Comparison of ENCODE assay signal across 8 cellular contexts in the genomic region with DNA sequence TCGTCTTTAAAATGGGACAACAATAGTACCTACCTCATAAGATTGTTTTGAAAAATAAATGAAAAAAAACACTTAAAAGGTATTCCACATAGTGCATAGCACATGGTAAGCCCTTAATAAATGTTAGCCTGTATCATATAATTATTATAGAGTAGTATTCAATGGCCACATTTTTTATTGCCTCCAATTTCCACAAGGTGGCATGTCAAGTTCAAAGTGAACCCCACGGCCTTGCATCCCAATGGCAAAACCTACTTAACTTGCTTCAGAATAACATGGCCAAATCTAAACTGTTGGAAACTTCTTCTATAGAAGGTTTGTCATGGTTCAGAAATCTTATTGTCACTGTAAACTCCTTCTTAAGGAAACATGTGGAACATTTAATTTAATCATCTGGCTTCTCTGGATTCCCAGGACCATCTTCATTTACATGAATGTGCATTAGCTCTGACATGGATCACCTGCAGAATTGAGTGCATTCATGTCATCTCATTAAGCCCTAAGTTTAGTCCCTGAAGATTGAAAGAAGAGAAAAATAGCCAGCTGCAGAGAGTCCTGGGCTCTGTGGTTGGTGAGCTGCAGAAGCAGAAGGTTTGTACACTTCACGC.
DNase-seq lines count a peak whose midpoint lies in the region; ATAC-seq, FAIRE-seq and TF ChIP-seq lines count a peak whose summit lies in the region.

No MANE protein-coding gene starts in this region.

- no peaks in the 10 kb centered on the region for H3K27me3 ChIP-seq in BLaER1
- H3K27me3 ChIP-seq in MM.1S (replicated peaks; ENCODE audit: insufficient read depth, low read length): no peaks in the 10 kb centered on the region
- no peaks in the 10 kb centered on the region for H3K27me3 ChIP-seq in K562 (ENCODE audit: control insufficient read depth in 2 of 2, insufficient read depth in 2 of 2, low read length in 2 of 2)
- no peaks in the 10 kb centered on the region for H3K27me3 ChIP-seq in keratinocyte (ENCODE audit: control insufficient read depth, extremely low read depth, insufficient read depth, low read length)
- no peaks in the 10 kb centered on the region for H3K27me3 ChIP-seq in upper lobe of right lung

- peak; percentile 63 for DNase-seq in MM.1S
- peak in 2 of 4 experiments; percentile 46 to 74 for DNase-seq in K562 (ENCODE audit: extremely low read depth in 1 of 4, low spot score in 3 of 4)
- no peak for DNase-seq in keratinocyte (ENCODE audit: low read depth, low spot score)
- DNase-seq in upper lobe of right lung: no peak

- H3K4me3 ChIP-seq in BLaER1 (no peak overlapping the region), MM.1S (ENCODE audit: low read length) (no peak overlapping the region), K562 (no peak overlapping the region), keratinocyte (ENCODE audit: control insufficient read depth in 2 of 3, extremely low read depth in 1 of 3, insufficient read depth in 2 of 3, low read depth in 1 of 3, low read length in 3 of 3) (no peak overlapping the region), upper lobe of right lung (no peak overlapping the region)

- BruUV-seq in K562 (replicated peaks; lab: Mats Ljungman, UMichigan): no TSS peak

- no peaks in the 10 kb centered on the region for H3K9me3 ChIP-seq in BLaER1
- no peaks in the 10 kb centered on the region for H3K9me3 ChIP-seq in MM.1S (replicated peaks; ENCODE audit: insufficient read depth, low read length)
- H3K9me3 ChIP-seq in K562 (replicated peaks; ENCODE audit: control insufficient read depth, insufficient read depth, low read depth, low read length): no peaks in the 10 kb centered on the region
- H3K9me3 ChIP-seq in keratinocyte (ENCODE audit: control insufficient read depth, low read depth, low read length): no peaks in the 10 kb centered on the region
- no peaks in the 10 kb centered on the region for H3K9me3 ChIP-seq in upper lobe of right lung

- H3K4me1 ChIP-seq in BLaER1 (peaks cover 60% of the 10 kb centered on the region), MM.1S (ENCODE audit: low read length) (peaks cover 47% of the 10 kb centered on the region), K562 (replicated peaks in 1 of 2; ENCODE audit: control insufficient read depth in 2 of 2, insufficient read depth in 2 of 2, low read length in 2 of 2) (peaks cover 18 to 77% of the 10 kb centered on the region in 2 experiments), keratinocyte (ENCODE audit: control insufficient read depth, extremely low read depth, insufficient read depth, low read length) (no peaks in the 10 kb centered on the region), upper lobe of right lung (no peaks in the 10 kb centered on the region)

- CTCF ChIA-PET in K562 (lab: Yijun Ruan, JAX; ENCODE audit: low intra/inter-chr PET ratio): interaction anchor here (1.2 to 1.8 kb wide), 2 partner anchors 249 to 252 kb away, joined by 4 to 8 read pairs; no protein-coding TSS in a partner anchor

- H3F3A ChIP-seq in MM.1S (ENCODE audit: insufficient read depth, low read length): peaks cover 18% of the 10 kb centered on the region

- WGBS in K562 (ENCODE audit: insufficient coverage, low coverage, missing lambda C conversion rate): 34% methylated on average over 3 of the region's 3 CpGs

- POLR2A ChIA-PET in K562 (lab: Yijun Ruan, JAX): interaction anchor here (0.6 to 1.9 kb wide), 2 partner anchors 18 to 164 kb away, joined by 3 to 7 read pairs; no protein-coding TSS in a partner anchor

- H3K9me1 ChIP-seq in K562 (ENCODE audit: control insufficient read depth, insufficient read depth, low read length) (no peaks in the 10 kb centered on the region), keratinocyte (ENCODE audit: control insufficient read depth, extremely low read depth, insufficient read depth, low read length) (no peaks in the 10 kb centered on the region)

- peak; percentile 70 for TF ChIP-seq CTCF in MM.1S (IDR thresholded peaks at IDR 0.05; ENCODE audit: low read length)
- TF ChIP-seq CTCF in K562 (IDR thresholded peaks at IDR 0.05 in 2 of 3, conservative IDR thresholded peaks at IDR 0.05 in 1 of 3; ENCODE audit: insufficient read depth in 2 of 3, low read depth in 1 of 3, low read length in 3 of 3): peak; percentile 56 to 83 (median 66)
- TF ChIP-seq CTCF in keratinocyte (optimal IDR thresholded peaks at IDR 0.05 in 1 of 3, IDR thresholded peaks at IDR 0.05 in 1 of 3, conservative IDR thresholded peaks at IDR 0.05 in 1 of 3; ENCODE audit: extremely low read depth in 1 of 3, insufficient read depth in 2 of 3, low read length in 3 of 3): peak; percentile 18 to 51 (median 41)
- TF ChIP-seq CTCF in upper lobe of right lung (IDR thresholded peaks at IDR 0.05): peak; percentile 71

- FAIRE-seq in K562 (lab: Jason Lieb, UNC) (peak; percentile 63), keratinocyte (lab: Jason Lieb, UNC) (peak; percentile 20)

- no peaks in the 10 kb centered on the region for H3K36me3 ChIP-seq in BLaER1
- no peaks in the 10 kb centered on the region for H3K36me3 ChIP-seq in MM.1S (replicated peaks; ENCODE audit: insufficient read depth, low read length)
- no peaks in the 10 kb centered on the region for H3K36me3 ChIP-seq in K562 (ENCODE audit: control insufficient read depth, insufficient read depth, low read length)
- peaks cover 13 to 17% of the 10 kb centered on the region in 2 experiments for H3K36me3 ChIP-seq in keratinocyte (ENCODE audit: control insufficient read depth in 2 of 2, extremely low read depth in 1 of 2, insufficient read depth in 2 of 2, low read length in 2 of 2)
- H3K36me3 ChIP-seq in upper lobe of right lung: no peaks in the 10 kb centered on the region

- H3K9ac ChIP-seq in BLaER1 (no peak overlapping the region), MM.1S (ENCODE audit: low read length) (no peak overlapping the region), K562 (ENCODE audit: insufficient read depth in 1 of 2, low read depth in 2 of 2, low read length in 2 of 2) (no peak overlapping the region), keratinocyte (ENCODE audit: control insufficient read depth, extremely low read depth, insufficient read depth, low read length) (no peak overlapping the region)

- H3K9me2 ChIP-seq in MM.1S (replicated peaks; ENCODE audit: insufficient read depth, low read length): no peaks in the 10 kb centered on the region

- in situ Hi-C loops in K562 (cut with MboI): loop anchor here (5.0 kb wide), 1 partner anchor 80 kb away; no protein-coding TSS in a partner anchor

- dilution Hi-C loops in keratinocyte (cut with MboI; ENCODE audit: extremely low pct_ligation_motif_present, low sequenced_read_pairs): loop anchor here (25.0 kb wide), 1 partner anchor 250 kb away; no protein-coding TSS in a partner anchor

- no peak overlapping the region for H3K27ac ChIP-seq in BLaER1
- H3K27ac ChIP-seq in MM.1S (ENCODE audit: low read length): no peak overlapping the region
- H3K27ac ChIP-seq in K562 (ENCODE audit: extremely low read depth, low read depth, low read length): no peak overlapping the region
- no peak overlapping the region for H3K27ac ChIP-seq in keratinocyte (ENCODE audit: control insufficient read depth, insufficient read depth, low read length)
- no peak overlapping the region for H3K27ac ChIP-seq in upper lobe of right lung

- H3K79me2 ChIP-seq in MM.1S (ENCODE audit: low read length) (no peaks in the 10 kb centered on the region), K562 (ENCODE audit: control insufficient read depth, insufficient read depth, low read length) (no peaks in the 10 kb centered on the region; the same call in 2 of the 3 replicates), keratinocyte (ENCODE audit: control insufficient read depth, insufficient read depth, low read length) (no peaks in the 10 kb centered on the region)

- H3K4me2 ChIP-seq in BLaER1: peak overlapping the region; percentile 68
- no peak overlapping the region for H3K4me2 ChIP-seq in MM.1S (ENCODE audit: low read depth, low read length)
- no peak overlapping the region for H3K4me2 ChIP-seq in K562 (ENCODE audit: insufficient read depth, low read length)
- no peak overlapping the region for H3K4me2 ChIP-seq in keratinocyte (ENCODE audit: control insufficient read depth, extremely low read depth, insufficient read depth, low read depth, low read length)

- TF ChIP-seq RAD21 in K562 (CRISPR knock-in tag; conservative IDR thresholded peaks at IDR 0.05 in 1 of 2, IDR thresholded peaks at IDR 0.05 in 1 of 2): peak; percentile 80 to 82

- TF ChIP-seq POLR2A in K562 (conservative IDR thresholded peaks at IDR 0.05): no peak

- no peak overlapping the region for H2AFZ ChIP-seq in MM.1S (ENCODE audit: low read length)
- H2AFZ ChIP-seq in K562 (ENCODE audit: low read depth, low read length): no peak overlapping the region
- no peak overlapping the region for H2AFZ ChIP-seq in keratinocyte (ENCODE audit: control insufficient read depth, low read length)

- no peak for TF ChIP-seq EP300 in K562 (IDR thresholded peaks at IDR 0.05; ENCODE audit: low read length)

- peak; percentile 35 for ATAC-seq in GM18511 (IDR thresholded peaks at IDR 0.05; ENCODE audit: unreplicated experiment)
- peak; percentile 71 for ATAC-seq in K562
- peak; percentile 73 for ATAC-seq in upper lobe of right lung
- no peak for ATAC-seq in HG03460 (IDR thresholded peaks at IDR 0.05; ENCODE audit: unreplicated experiment)
- no peak for ATAC-seq in GM18858 (IDR thresholded peaks at IDR 0.05; ENCODE audit: unreplicated experiment)

- intact Hi-C loops in K562 (cut with micrococcal nuclease) (loop anchor here (1.0 to 5.0 kb wide), 7 partner anchors 30 to 310 kb away; a partner anchor contains a TSS), upper lobe of right lung (cut with DNase I) (loop anchor here (5.0 kb wide), 1 partner anchor 255 kb away; no protein-coding TSS in a partner anchor)

- H4K20me1 ChIP-seq in BLaER1: no peaks in the 10 kb centered on the region
- H4K20me1 ChIP-seq in MM.1S (ENCODE audit: insufficient read depth, low read length): no peaks in the 10 kb centered on the region
- no peaks in the 10 kb centered on the region for H4K20me1 ChIP-seq in K562 (replicated peaks; ENCODE audit: control insufficient read depth, insufficient read depth, low read length)
- no peaks in the 10 kb centered on the region for H4K20me1 ChIP-seq in keratinocyte (ENCODE audit: control insufficient read depth, extremely low read depth, insufficient read depth, low read length)

TF ChIP-seq in K562, 482 proteins besides CTCF, POLR2A, EP300 and RAD21 (continues in another document):
- TF ChIP-seq, protein P1, sequence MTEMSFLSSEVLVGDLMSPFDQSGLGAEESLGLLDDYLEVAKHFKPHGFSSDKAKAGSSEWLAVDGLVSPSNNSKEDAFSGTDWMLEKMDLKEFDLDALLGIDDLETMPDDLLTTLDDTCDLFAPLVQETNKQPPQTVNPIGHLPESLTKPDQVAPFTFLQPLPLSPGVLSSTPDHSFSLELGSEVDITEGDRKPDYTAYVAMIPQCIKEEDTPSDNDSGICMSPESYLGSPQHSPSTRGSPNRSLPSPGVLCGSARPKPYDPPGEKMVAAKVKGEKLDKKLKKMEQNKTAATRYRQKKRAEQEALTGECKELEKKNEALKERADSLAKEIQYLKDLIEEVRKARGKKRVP (CRISPR knock-in tag; IDR thresholded peaks at IDR 0.05): no peak

Comparison
In these comparisons a context has a peak if more than half of its experiments do, and no peak if none do; other contexts are left out.
1. ATAC-seq: peak in GM18511 (single experiment), K562 (single experiment) and upper lobe of right lung (single experiment); none in HG03460 (single experiment) and GM18858 (single experiment).
2. Peak in every context shown above with its lines, with median percentiles within 50 percentile points of each other: CTCF ChIP-seq.